In the genomic region with DNA sequence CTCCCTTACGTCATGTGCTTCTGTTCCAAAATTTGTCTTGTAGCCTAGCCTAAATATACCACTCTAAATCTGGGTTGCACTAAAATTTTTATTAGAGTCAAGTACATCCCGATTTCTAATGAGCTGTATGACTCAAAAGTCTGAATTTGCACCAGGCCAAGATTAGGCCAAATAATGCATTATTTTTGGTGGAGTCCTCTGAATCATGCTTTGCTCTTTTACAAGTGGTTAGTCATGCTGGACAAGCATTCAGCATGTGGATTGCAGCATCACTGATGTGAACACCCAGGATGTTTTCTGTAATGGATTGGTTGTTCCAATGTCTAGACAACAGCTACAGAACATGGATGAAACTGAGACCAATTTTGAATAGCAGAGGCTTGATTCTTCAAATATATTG, we compare ENCODE assay signal across 11 cellular contexts. TPM values are rescaled to one million over a fixed set of nuclear protein-coding genes. Genes with fewer than 3 reads are reported as not detected.
DNase-seq lines count a peak whose midpoint lies in the region; ATAC-seq, FAIRE-seq and TF ChIP-seq lines count a peak whose summit lies in the region.
"Had no signal": no experiment of that assay in that cellular context is flagged by ENCODE, and none has a peak within 500 bp of the region (broad histone marks: within the 10 kb centered on the region; RNA-seq: fewer than 3 reads in every experiment).

No MANE protein-coding gene starts in this region.

- TF ChIP-seq CTCF in A549 (IDR thresholded peaks at IDR 0.05): no peak
- no peak for TF ChIP-seq CTCF in epithelial cell of proximal tubule (conservative IDR thresholded peaks at IDR 0.05; ENCODE audit: low read depth, low read length)

- peaks cover 53% of the 10 kb centered on the region for H3K4me1 ChIP-seq in A549
- H3K4me1 ChIP-seq: BLaER1 had no signal

- DNase-seq in A549 (ENCODE audit: low read depth in 1 of 2, low spot score in 1 of 2) (peak; percentile 65 to 81), NCI-H226 (peak; percentile 90), epithelial cell of proximal tubule (ENCODE audit: low read depth) (peak; percentile 79), myocyte (ENCODE audit: low read depth) (peak; percentile 69), NOMO-1 (lab: John Stamatoyannopoulos, UW; ENCODE audit: unreplicated experiment in 2 of 2) (no peak), OCI-M1 (lab: John Stamatoyannopoulos, UW) (no peak)
- DNase-seq in activated effector memory CD4-positive, alpha-beta T cell treated with anti-CD3 and anti-CD28 coated beads, Interleukin-2, amount 50 U/mL, for 16 hours: no peak

- WGBS in A549 (ENCODE audit: missing lambda C conversion rate): 49% methylated on average over 2 of the region's 2 CpGs

- H3K4me2 ChIP-seq in A549: peak overlapping the region; percentile 54
- H3K4me2 ChIP-seq: BLaER1 had no signal

- TF ChIP-seq RAD21 in A549 (conservative IDR thresholded peaks at IDR 0.05 in 1 of 2, IDR thresholded peaks at IDR 0.05 in 1 of 2): no peak

- no peak for TF ChIP-seq EP300 in A549 (IDR thresholded peaks at IDR 0.05)

- peak; percentile 72 for FAIRE-seq in A549 (lab: Jason Lieb, UNC)

- peaks cover 14% of the 10 kb centered on the region; the same call in 2 of the 3 replicates for H3K9me3 ChIP-seq in A549

- ATAC-seq in A549 (peak; percentile 67 to 75), HG02763 (IDR thresholded peaks at IDR 0.05; ENCODE audit: unreplicated experiment) (no peak)

- H3K27ac ChIP-seq in A549: peak overlapping the region; percentile 63 to 71
- H3K27ac ChIP-seq: BLaER1 had no signal

- POLR2A ChIA-PET in A549 (lab: Yijun Ruan, JAX): interaction anchor here (0.6 kb wide), 3 partner anchors 20 to 68 kb away, joined by 3 to 4 read pairs (median 3); no protein-coding TSS in a partner anchor

- CTCF ChIA-PET in A549 (lab: Yijun Ruan, JAX): interaction anchor here (0.7 to 3.3 kb wide), 14 partner anchors 8 to 236 kb away, joined by 3 to 21 read pairs (median 4); no protein-coding TSS in a partner anchor

- TF ChIP-seq POLR2A in A549 (IDR thresholded peaks at IDR 0.05; ENCODE audit: low read length): no peak

- H3K4me3 ChIP-seq in A549: no peak overlapping the region
- no peak overlapping the region for H3K4me3 ChIP-seq in epithelial cell of proximal tubule (ENCODE audit: low read depth, low read length)
- H3K4me3 ChIP-seq: BLaER1 had no signal

TF ChIP-seq in A549, 52 proteins besides CTCF, POLR2A, EP300 and RAD21 (continues in another document):
- TF ChIP-seq ZNF302 (CRISPR knock-in tag; IDR thresholded peaks at IDR 0.05) (no peak), NR3C1 (IDR thresholded peaks at IDR 0.05) (no peak), KDM1A (IDR thresholded peaks at IDR 0.05; ENCODE audit: low read depth) (no peak), NFE2L2 (conservative IDR thresholded peaks at IDR 0.05; ENCODE audit: low read length) (peak; percentile 32), FOSB (CRISPR knock-in tag; IDR thresholded peaks at IDR 0.05) (no peak), FOSL2 (IDR thresholded peaks at IDR 0.05) (peak; percentile 60; the same call in 1 of the 2 replicates), FOSL2 (CRISPR knock-in tag; IDR thresholded peaks at IDR 0.05) (peak; percentile 89), EHF (CRISPR knock-in tag; IDR thresholded peaks at IDR 0.05) (no peak), HOXB13 (CRISPR knock-in tag; IDR thresholded peaks at IDR 0.05; ENCODE audit: low read depth) (no peak), FOXS1 (CRISPR knock-in tag; IDR thresholded peaks at IDR 0.05) (no peak), ZSCAN20 (CRISPR knock-in tag; IDR thresholded peaks at IDR 0.05) (no peak), SMC3 (IDR thresholded peaks at IDR 0.05) (no peak), MYC (IDR thresholded peaks at IDR 0.05; ENCODE audit: borderline replicate concordance, low read length) (no peak), HOXA7 (CRISPR knock-in tag; IDR thresholded peaks at IDR 0.05) (no peak), CBX2 (IDR thresholded peaks at IDR 0.05; ENCODE audit: borderline replicate concordance, low read depth) (no peak), ESRRA (IDR thresholded peaks at IDR 0.05; ENCODE audit: borderline replicate concordance, low read length) (no peak), HEYL (CRISPR knock-in tag; IDR thresholded peaks at IDR 0.05) (no peak), CEBPB (IDR thresholded peaks at IDR 0.05) (peak; percentile 55 to 80; a peak in 3 of 4 replicates), ZFP36 (IDR thresholded peaks at IDR 0.05; ENCODE audit: borderline replicate concordance, partially characterized antibody) (no peak), GATA3 (IDR thresholded peaks at IDR 0.05; ENCODE audit: borderline replicate concordance) (peak; percentile 48; the same call in 1 of the 2 replicates)
- TF ChIP-seq, protein P1, sequence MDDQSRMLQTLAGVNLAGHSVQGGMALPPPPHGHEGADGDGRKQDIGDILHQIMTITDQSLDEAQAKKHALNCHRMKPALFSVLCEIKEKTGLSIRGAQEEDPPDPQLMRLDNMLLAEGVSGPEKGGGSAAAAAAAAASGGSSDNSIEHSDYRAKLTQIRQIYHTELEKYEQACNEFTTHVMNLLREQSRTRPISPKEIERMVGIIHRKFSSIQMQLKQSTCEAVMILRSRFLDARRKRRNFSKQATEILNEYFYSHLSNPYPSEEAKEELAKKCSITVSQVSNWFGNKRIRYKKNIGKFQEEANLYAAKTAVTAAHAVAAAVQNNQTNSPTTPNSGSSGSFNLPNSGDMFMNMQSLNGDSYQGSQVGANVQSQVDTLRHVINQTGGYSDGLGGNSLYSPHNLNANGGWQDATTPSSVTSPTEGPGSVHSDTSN (IDR thresholded peaks at IDR 0.05): no peak
- TF ChIP-seq, protein P2, sequence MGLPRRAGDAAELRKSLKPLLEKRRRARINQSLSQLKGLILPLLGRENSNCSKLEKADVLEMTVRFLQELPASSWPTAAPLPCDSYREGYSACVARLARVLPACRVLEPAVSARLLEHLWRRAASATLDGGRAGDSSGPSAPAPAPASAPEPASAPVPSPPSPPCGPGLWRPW (IDR thresholded peaks at IDR 0.05): no peak
- TF ChIP-seq, protein P3, sequence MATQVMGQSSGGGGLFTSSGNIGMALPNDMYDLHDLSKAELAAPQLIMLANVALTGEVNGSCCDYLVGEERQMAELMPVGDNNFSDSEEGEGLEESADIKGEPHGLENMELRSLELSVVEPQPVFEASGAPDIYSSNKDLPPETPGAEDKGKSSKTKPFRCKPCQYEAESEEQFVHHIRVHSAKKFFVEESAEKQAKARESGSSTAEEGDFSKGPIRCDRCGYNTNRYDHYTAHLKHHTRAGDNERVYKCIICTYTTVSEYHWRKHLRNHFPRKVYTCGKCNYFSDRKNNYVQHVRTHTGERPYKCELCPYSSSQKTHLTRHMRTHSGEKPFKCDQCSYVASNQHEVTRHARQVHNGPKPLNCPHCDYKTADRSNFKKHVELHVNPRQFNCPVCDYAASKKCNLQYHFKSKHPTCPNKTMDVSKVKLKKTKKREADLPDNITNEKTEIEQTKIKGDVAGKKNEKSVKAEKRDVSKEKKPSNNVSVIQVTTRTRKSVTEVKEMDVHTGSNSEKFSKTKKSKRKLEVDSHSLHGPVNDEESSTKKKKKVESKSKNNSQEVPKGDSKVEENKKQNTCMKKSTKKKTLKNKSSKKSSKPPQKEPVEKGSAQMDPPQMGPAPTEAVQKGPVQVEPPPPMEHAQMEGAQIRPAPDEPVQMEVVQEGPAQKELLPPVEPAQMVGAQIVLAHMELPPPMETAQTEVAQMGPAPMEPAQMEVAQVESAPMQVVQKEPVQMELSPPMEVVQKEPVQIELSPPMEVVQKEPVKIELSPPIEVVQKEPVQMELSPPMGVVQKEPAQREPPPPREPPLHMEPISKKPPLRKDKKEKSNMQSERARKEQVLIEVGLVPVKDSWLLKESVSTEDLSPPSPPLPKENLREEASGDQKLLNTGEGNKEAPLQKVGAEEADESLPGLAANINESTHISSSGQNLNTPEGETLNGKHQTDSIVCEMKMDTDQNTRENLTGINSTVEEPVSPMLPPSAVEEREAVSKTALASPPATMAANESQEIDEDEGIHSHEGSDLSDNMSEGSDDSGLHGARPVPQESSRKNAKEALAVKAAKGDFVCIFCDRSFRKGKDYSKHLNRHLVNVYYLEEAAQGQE (IDR thresholded peaks at IDR 0.05): no peak
- TF ChIP-seq, protein P4, sequence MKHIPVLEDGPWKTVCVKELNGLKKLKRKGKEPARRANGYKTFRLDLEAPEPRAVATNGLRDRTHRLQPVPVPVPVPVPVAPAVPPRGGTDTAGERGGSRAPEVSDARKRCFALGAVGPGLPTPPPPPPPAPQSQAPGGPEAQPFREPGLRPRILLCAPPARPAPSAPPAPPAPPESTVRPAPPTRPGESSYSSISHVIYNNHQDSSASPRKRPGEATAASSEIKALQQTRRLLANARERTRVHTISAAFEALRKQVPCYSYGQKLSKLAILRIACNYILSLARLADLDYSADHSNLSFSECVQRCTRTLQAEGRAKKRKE (CRISPR knock-in tag; IDR thresholded peaks at IDR 0.05; ENCODE audit: low read depth): no peak
- TF ChIP-seq, protein P5, sequence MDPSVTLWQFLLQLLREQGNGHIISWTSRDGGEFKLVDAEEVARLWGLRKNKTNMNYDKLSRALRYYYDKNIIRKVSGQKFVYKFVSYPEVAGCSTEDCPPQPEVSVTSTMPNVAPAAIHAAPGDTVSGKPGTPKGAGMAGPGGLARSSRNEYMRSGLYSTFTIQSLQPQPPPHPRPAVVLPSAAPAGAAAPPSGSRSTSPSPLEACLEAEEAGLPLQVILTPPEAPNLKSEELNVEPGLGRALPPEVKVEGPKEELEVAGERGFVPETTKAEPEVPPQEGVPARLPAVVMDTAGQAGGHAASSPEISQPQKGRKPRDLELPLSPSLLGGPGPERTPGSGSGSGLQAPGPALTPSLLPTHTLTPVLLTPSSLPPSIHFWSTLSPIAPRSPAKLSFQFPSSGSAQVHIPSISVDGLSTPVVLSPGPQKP (IDR thresholded peaks at IDR 0.05; ENCODE audit: low read depth, low read length): no peak

RNA-seq across cellular contexts. Expression of a gene that starts 23.7 kb away (rescaled TPM):
- 24.8 and 40.3 TPM in 2 replicates for polyA plus RNA-seq in A549 (2011; rRNA removed)
- polyA plus RNA-seq in A549 (2012; cell fraction: cytosol; rRNA removed): 31.0 and 31.8 TPM in 2 replicates
- 18.5 and 22.6 TPM in 2 replicates for polyA plus RNA-seq in A549 (2012; cell fraction: nucleus; rRNA removed)
- polyA plus RNA-seq in A549 (2017; fragmentation: RNase III; extraction: RNeasy Plus Mini Kit Qiagen cat#74134 plus additional on column Dnase treatment): 47.5 to 49.3 TPM (median 48.9 TPM) in 3 replicates
- polyA minus RNA-seq in A549 (2011; rRNA and poly(A)+ RNA removed): 32.5 and 34.3 TPM in 2 replicates
- 12.7 and 13.0 TPM in 2 replicates for total RNA-seq in epithelial cell of proximal tubule
- total RNA-seq in myocyte: 3.5 and 5.9 TPM in 2 replicates
- polyA plus RNA-seq in myocyte (2012): 63.5 TPM

RNA-seq across cellular contexts. Expression of a gene that starts 24.4 kb away (rescaled TPM):
- polyA plus RNA-seq in A549 (2011; rRNA removed) (not detected in 2 replicates), A549 (2017; fragmentation: RNase III; extraction: RNeasy Plus Mini Kit Qiagen cat#74134 plus additional on column Dnase treatment) (not detected in 3 replicates)
- polyA plus RNA-seq in A549 (2012; cell fraction: cytosol; rRNA removed): 0.04 TPM in 1 of 2 replicates, not detected in the other
- 0.23 TPM in 2 replicates for polyA plus RNA-seq in A549 (2012; cell fraction: nucleus; rRNA removed)
- polyA minus RNA-seq in A549 (2011; rRNA and poly(A)+ RNA removed): not detected in 2 replicates
- total RNA-seq in epithelial cell of proximal tubule (not detected in 2 replicates), myocyte (not detected in 2 replicates)
- polyA plus RNA-seq in myocyte (2012): 0.13 TPM
- total RNA-seq: left lobe of liver; T-helper 2 cell treated with Interferon-gamma antibody and Interleukin-4, amounts not matched to agents 100 ng/mL and 5 ng/mL, for 36 hours had no signal

Comparison
In these comparisons a context has a peak if more than half of its experiments do, and no peak if none do; other contexts are left out.
1. DNase-seq: peak in A549 (2 of 2), NCI-H226 (single experiment), epithelial cell of proximal tubule (single experiment) and myocyte (single experiment); none in activated effector memory CD4-positive, alpha-beta T cell treated with anti-CD3 and anti-CD28 coated beads, Interleukin-2, amount 50 U/mL, for 16 hours (single experiment), NOMO-1 (0 of 2) and OCI-M1 (single experiment).